Comparison of ENCODE assay signal across 10 cellular contexts in the genomic region with DNA sequence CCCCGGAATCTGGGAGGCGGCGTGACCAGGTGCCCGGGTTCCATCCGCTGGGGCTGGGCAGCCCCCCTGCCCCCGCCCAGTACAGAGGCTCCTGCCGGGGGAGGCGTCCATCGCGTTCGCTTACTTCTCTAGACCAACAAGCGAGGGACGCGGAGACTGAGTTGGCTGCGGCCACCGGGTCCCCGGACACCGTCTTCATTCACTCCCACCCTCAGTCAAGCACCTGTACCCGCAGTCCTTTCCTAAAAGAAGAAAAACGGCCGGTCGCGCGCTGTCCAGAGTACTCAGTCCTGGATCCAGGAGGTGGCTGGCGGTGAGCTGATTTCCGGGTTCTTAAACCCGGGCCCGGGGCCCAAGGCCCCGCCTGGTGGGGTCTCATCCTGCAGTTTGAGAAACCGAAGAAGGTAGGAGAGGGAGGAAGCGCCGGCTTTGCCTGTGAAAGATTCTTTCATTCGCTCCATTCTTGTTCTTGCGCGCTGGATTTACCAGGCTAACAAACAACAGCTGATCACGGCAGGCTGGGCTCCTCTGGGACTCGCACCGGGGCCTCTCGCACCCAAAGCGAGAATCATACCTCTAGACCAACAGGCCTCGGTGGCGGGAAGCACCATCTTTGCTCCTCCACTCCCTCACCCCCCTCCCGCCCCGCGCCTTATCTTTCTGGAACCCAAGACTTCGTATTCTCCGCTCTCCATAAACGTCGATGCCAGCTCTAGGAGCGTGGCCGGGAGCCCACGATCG. TPM values are rescaled to one million over a fixed set of nuclear protein-coding genes. Genes with fewer than 3 reads are reported as not detected.
A peak's percentile ranks its signal among the peaks of the same experiment; 100 is the strongest.
DNase-seq lines count a peak whose midpoint lies in the region; ATAC-seq lines count a peak whose summit lies in the region.
"Had no signal": no experiment of that assay in that cellular context is flagged by ENCODE, and none has a peak within 500 bp of the region (broad histone marks: within the 10 kb centered on the region; RNA-seq: fewer than 3 reads in every experiment).

No MANE protein-coding gene starts in this region.

- H2BK120ac ChIP-seq in neuronal stem cell (ENCODE audit: low read depth, low read length), result no peak overlapping the region

- H3K9me3 ChIP-seq in NT2/D1 (ENCODE audit: insufficient read depth, low read length) (no peaks in the 10 kb centered on the region), duodenal mucosa (ENCODE audit: control insufficient read depth in 1 of 2, low read length in 2 of 2) (no peaks in the 10 kb centered on the region), neuronal stem cell (replicated peaks in 1 of 2; ENCODE audit: control insufficient read depth in 2 of 2, insufficient read depth in 1 of 2, low read depth in 1 of 2, low read length in 2 of 2) (no peaks in the 10 kb centered on the region)

- no peak overlapping the region for H4K8ac ChIP-seq in neuronal stem cell (ENCODE audit: low read depth, low read length)

- H3K79me1 ChIP-seq in neuronal stem cell (ENCODE audit: low read depth, low read length), result no peaks in the 10 kb centered on the region

- H4K91ac ChIP-seq in neuronal stem cell (ENCODE audit: low read depth, low read length, poor library complexity), result no peak overlapping the region

- peak overlapping the region; percentile 53 for H3K18ac ChIP-seq in neuronal stem cell (ENCODE audit: low read length)

- no peak overlapping the region for H3K27ac ChIP-seq in duodenal mucosa (ENCODE audit: low read depth, low read length)
- no peak overlapping the region for H3K27ac ChIP-seq in neuronal stem cell (replicated peaks; ENCODE audit: low read length)

- H3K27me3 ChIP-seq in NT2/D1 (ENCODE audit: insufficient read depth, insufficient read length) (peaks cover 68% of the 10 kb centered on the region), duodenal mucosa (ENCODE audit: control insufficient read depth in 1 of 2, insufficient read depth in 2 of 2, low read length in 2 of 2) (peaks cover 65 to 67% of the 10 kb centered on the region in 2 donors), neuronal stem cell (ENCODE audit: control insufficient read depth in 3 of 3, insufficient read depth in 3 of 3, low read depth in 1 of 3, low read length in 3 of 3) (peaks cover 20 to 78% (median 69%) of the 10 kb centered on the region in 3 experiments)

- WGBS in neuronal stem cell (ENCODE audit: extremely low coverage in 2 of 2, insufficient read length in 2 of 2, insufficient replicate concordance in 1 of 2), 2 donors, result no CpG with 5 or more reads among the region's 53 CpGs

- no peak overlapping the region for H2AK5ac ChIP-seq in neuronal stem cell (ENCODE audit: low read depth, low read length)

- H3K23ac ChIP-seq in neuronal stem cell (ENCODE audit: low read depth, low read length, poor library complexity), result peak overlapping the region; percentile 39

- H3K4me3 ChIP-seq in NT2/D1 (ENCODE audit: insufficient read length, low read depth) (peak overlapping the region; percentile 49), duodenal mucosa (ENCODE audit: low read depth in 1 of 2, low read length in 2 of 2) (peak overlapping the region; percentile 5 to 10), neuronal stem cell (ENCODE audit: low read length in 2 of 2) (peak overlapping the region; percentile 33 to 38)
- H3K4me3 ChIP-seq: lung had no signal

- H2BK12ac ChIP-seq in neuronal stem cell (ENCODE audit: low read length), result no peak overlapping the region

- no peak for ATAC-seq in esophagus mucosa
- no peak for ATAC-seq in HG02884 (IDR thresholded peaks at IDR 0.05; ENCODE audit: unreplicated experiment)

- H3K4me2 ChIP-seq in neuronal stem cell (ENCODE audit: insufficient read depth, low read length, poor library complexity, severe bottlenecking), result peak overlapping the region; percentile 59

- DNase-seq in ELF-1 (ENCODE audit: low read depth, low spot score), result peak; percentile 68
- DNase-seq in NT2/D1 (ENCODE audit: low read depth, low spot score), result no peak
- no peak for DNase-seq in neuronal stem cell (ENCODE audit: low spot score)
- DNase-seq in NCI-H774 (lab: John Stamatoyannopoulos, UW), result no peak
- no peak for DNase-seq in NCI-H1436 (lab: John Stamatoyannopoulos, UW)

- H3K36me3 ChIP-seq in NT2/D1 (ENCODE audit: insufficient read depth, insufficient read length, low read length) (no peaks in the 10 kb centered on the region), duodenal mucosa (ENCODE audit: control insufficient read depth in 1 of 2, insufficient read depth in 2 of 2, low read length in 2 of 2) (no peaks in the 10 kb centered on the region), neuronal stem cell (replicated peaks in 1 of 2; ENCODE audit: control insufficient read depth in 2 of 2, insufficient read depth in 2 of 2, low read length in 2 of 2) (no peaks in the 10 kb centered on the region)

- no peak overlapping the region for H3K4ac ChIP-seq in neuronal stem cell (ENCODE audit: low read length)

- H3K9ac ChIP-seq in NT2/D1 (ENCODE audit: insufficient read length, low read depth) (peak overlapping the region; percentile 56), duodenal mucosa (ENCODE audit: low read depth in 1 of 2, low read length in 2 of 2) (no peak overlapping the region), neuronal stem cell (ENCODE audit: low read depth, low read length, poor library complexity) (peak overlapping the region; percentile 32)

- H2BK15ac ChIP-seq in neuronal stem cell (ENCODE audit: low read length), result no peak overlapping the region

- H3K14ac ChIP-seq in neuronal stem cell (ENCODE audit: low read length), result no peak overlapping the region

- H2BK5ac ChIP-seq in neuronal stem cell (ENCODE audit: low read length), result no peak overlapping the region

- peaks cover 8% of the 10 kb centered on the region for H3K4me1 ChIP-seq in NT2/D1 (ENCODE audit: insufficient read depth, insufficient read length)
- H3K4me1 ChIP-seq in duodenal mucosa (ENCODE audit: control insufficient read depth in 1 of 2, insufficient read depth in 2 of 2, low read length in 2 of 2), result peaks cover 16 to 19% of the 10 kb centered on the region in 2 donors
- H3K4me1 ChIP-seq in neuronal stem cell (ENCODE audit: control insufficient read depth in 2 of 2, insufficient read depth in 1 of 2, low read depth in 1 of 2, low read length in 2 of 2), result peaks cover 7 to 19% of the 10 kb centered on the region in 2 donors

- peak overlapping the region; percentile 85 for H2AFZ ChIP-seq in neuronal stem cell (ENCODE audit: low read length)

RNA-seq across cellular contexts. Expression of a gene that starts 17.4 kb away (rescaled TPM):
- polyA plus RNA-seq in neuronal stem cell (2013, experiment 1 of 2), result 0.21 TPM
- 0.10 TPM for polyA plus RNA-seq in neuronal stem cell (2013, experiment 2 of 2)
- not detected for total RNA-seq in esophagus mucosa
- total RNA-seq: lung, M059J had no signal
- polyA plus RNA-seq: lung had no signal

RNA-seq across cellular contexts. Expression of a gene that starts 35.8 kb away (rescaled TPM):
- polyA plus RNA-seq in neuronal stem cell (2013, experiment 1 of 2), result 8.2 TPM
- 7.9 TPM for polyA plus RNA-seq in neuronal stem cell (2013, experiment 2 of 2)
- total RNA-seq in esophagus mucosa, result 9.7 TPM

RNA-seq across cellular contexts. Expression of a gene that starts 58.2 kb away (rescaled TPM):
- polyA plus RNA-seq in neuronal stem cell (2013, experiment 1 of 2), result 10.4 TPM
- polyA plus RNA-seq in neuronal stem cell (2013, experiment 2 of 2), result 9.9 TPM
- total RNA-seq in esophagus mucosa, result 5.6 TPM

Comparison
In these comparisons a context has a peak if more than half of its experiments do, and no peak if none do; other contexts are left out.
1. H3K9ac ChIP-seq: peak in NT2/D1 (single experiment) and neuronal stem cell (single experiment); none in duodenal mucosa (0 of 2).
2. Peak in every context shown above with its lines, with median percentiles within 50 percentile points of each other: H3K4me3 ChIP-seq.